In genomic region chr19:18460900-18461299, GRCh38 we compare ENCODE assay signal across 19 cellular contexts. TPM values are rescaled to one million over a fixed set of nuclear protein-coding genes. Genes with fewer than 3 reads are reported as not detected.
DNase-seq lines count a peak whose midpoint lies in the region; ATAC-seq, FAIRE-seq and TF ChIP-seq lines count a peak whose summit lies in the region.
"Had no signal": no experiment of that assay in that cellular context is flagged by ENCODE, and none has a peak within 500 bp of the region (broad histone marks: within the 10 kb centered on the region; RNA-seq: fewer than 3 reads in every experiment).

No MANE protein-coding gene starts in this region.

- TF ChIP-seq CTCF in liver (IDR thresholded peaks at IDR 0.05; ENCODE audit: low read depth, low read length, missing input control), result no peak
- no peak for TF ChIP-seq CTCF in HepG2 (CRISPR knock-in tag; IDR thresholded peaks at IDR 0.05)
- no peak for TF ChIP-seq CTCF in gastroesophageal sphincter (IDR thresholded peaks at IDR 0.05)
- no peak for TF ChIP-seq CTCF in gastrocnemius medialis (IDR thresholded peaks at IDR 0.05 in 4 of 5, conservative IDR thresholded peaks at IDR 0.05 in 1 of 5)

- H3K9me3 ChIP-seq in liver (ENCODE audit: control insufficient read depth in 4 of 4, low read length in 3 of 4) (no peaks in the 10 kb centered on the region), HepG2 (ENCODE audit: low read length) (no peaks in the 10 kb centered on the region), gastroesophageal sphincter (no peaks in the 10 kb centered on the region), gastrocnemius medialis (no peaks in the 10 kb centered on the region)

- H3K9ac ChIP-seq in liver (ENCODE audit: low read depth in 1 of 2, low read length in 2 of 2) (no peak overlapping the region), HepG2 (ENCODE audit: insufficient read depth, low read depth, low read length) (no peak overlapping the region)

- H3K27ac ChIP-seq in liver (ENCODE audit: low read depth in 1 of 2, low read length in 2 of 2), result peak overlapping the region; percentile 58 to 81
- no peak overlapping the region for H3K27ac ChIP-seq in HepG2 (ENCODE audit: extremely low read length, insufficient read depth, low read length)
- peak overlapping the region; percentile 45 to 99 (median 90) for H3K27ac ChIP-seq in gastroesophageal sphincter
- peak overlapping the region; percentile 89 to 96 (median 94) for H3K27ac ChIP-seq in gastrocnemius medialis
- H3K27ac ChIP-seq: WERI-Rb-1 had no signal

- no peak for DNase-seq in HepG2 (ENCODE audit: low spot score)
- DNase-seq in gastrocnemius medialis, result peak in 1 of 2 donors; percentile 82
- no peak for DNase-seq in CD1c-positive myeloid dendritic cell (ENCODE audit: extremely low spot score)
- no peak for DNase-seq in DMS153 (lab: John Stamatoyannopoulos, UW)
- DNase-seq in HCEC 1CT, result no peak
- DNase-seq: activated CD8-positive, alpha-beta T cell treated with anti-CD3 and anti-CD28 coated beads for 36 hours; activated naive CD8-positive, alpha-beta T cell treated with anti-CD3 and anti-CD28 coated beads, Interleukin-2, amount 50 U/mL, for 24 hours; head of caudate nucleus; MM.1S; naive thymus-derived CD4-positive, alpha-beta T cell; NCI-H1930; NCI-H69; stimulated activated CD4-positive, alpha-beta T cell treated with anti-CD3 and anti-CD28 coated beads, Interleukin-2, amount 100 ng/mL, for 24 hours; T-cell; WERI-Rb-1 had no signal

- no peak for TF ChIP-seq POLR2A in HepG2 (IDR thresholded peaks at IDR 0.05; ENCODE audit: insufficient read depth in 1 of 2, low read depth in 2 of 2, low read length in 2 of 2)
- TF ChIP-seq POLR2A in gastroesophageal sphincter (IDR thresholded peaks at IDR 0.05), result no peak
- no peak for TF ChIP-seq POLR2A in gastrocnemius medialis (IDR thresholded peaks at IDR 0.05)

- H3K36me3 ChIP-seq in liver (ENCODE audit: control insufficient read depth in 4 of 4, insufficient read depth in 3 of 4, low read depth in 1 of 4, low read length in 3 of 4) (peaks cover 4 to 43% (median 12%) of the 10 kb centered on the region in 4 donors), HepG2 (replicated peaks in 1 of 2; ENCODE audit: control insufficient read depth in 1 of 2, insufficient read depth in 2 of 2, low read length in 2 of 2) (peaks cover 27 to 71% of the 10 kb centered on the region in 2 experiments), gastroesophageal sphincter (peaks cover 0 to 42% of the 10 kb centered on the region in 2 donors), gastrocnemius medialis (peaks cover 0 to 8% of the 10 kb centered on the region in 2 donors)

- TF ChIP-seq EP300 in HepG2 (IDR thresholded peaks at IDR 0.05; ENCODE audit: low read depth in 2 of 2, low read length in 2 of 2) (no peak), HepG2 (CRISPR knock-in tag; IDR thresholded peaks at IDR 0.05; ENCODE audit: borderline replicate concordance) (no peak), gastroesophageal sphincter (IDR thresholded peaks at IDR 0.05) (no peak)

- in situ Hi-C loops in HepG2 (cut with HindIII; ENCODE audit: extremely low pct_ligation_motif_present, low pct_unique_long_range_greater_than_20kb) (no loop called here), gastrocnemius medialis (cut with MboI; ENCODE audit: low sequenced_read_pairs in 4 of 4) (loop anchor here in 3 of 4 donors (10.0 to 25.0 kb wide), 4 partner anchors 101 to 376 kb away; partner anchors contain the start of genes UBA52 (in 2 of the 3), UPF1 (in 2 of the 3), CRTC1 (in 1 of the 3) and KXD1 (in 1 of the 3))

- H4K20me1 ChIP-seq in HepG2 (ENCODE audit: insufficient read depth, low read length), result peaks cover 11% of the 10 kb centered on the region; the same call in 1 of the 2 replicates

- intact Hi-C loops in HepG2 (cut with micrococcal nuclease; ENCODE audit: unreplicated experiment), result no loop called here
- intact Hi-C loops in gastrocnemius medialis (cut with DNase I; ENCODE audit: low total_unique reads), result loop anchor here (5.0 kb wide), 2 partner anchors 111 to 216 kb away; partner anchors contain the start of gene UBA52

- TF ChIP-seq RAD21 in liver (IDR thresholded peaks at IDR 0.05) (no peak), HepG2 (CRISPR knock-in tag; IDR thresholded peaks at IDR 0.05) (no peak)

- H3K4me1 ChIP-seq in liver (ENCODE audit: control insufficient read depth in 4 of 4, insufficient read depth in 4 of 4, low read length in 3 of 4), result peaks cover 12 to 29% (median 24%) of the 10 kb centered on the region in 4 donors
- H3K4me1 ChIP-seq in HepG2 (ENCODE audit: insufficient read depth, low read length), result peaks cover 20% of the 10 kb centered on the region
- H3K4me1 ChIP-seq in gastroesophageal sphincter, result peaks cover 15 to 98% (median 51%) of the 10 kb centered on the region in 3 donors
- H3K4me1 ChIP-seq in gastrocnemius medialis, result peaks cover 82 to 86% of the 10 kb centered on the region in 2 donors

- no peak overlapping the region for H2AFZ ChIP-seq in HepG2 (ENCODE audit: low read length)

- CTCF ChIA-PET in HepG2 (lab: Yijun Ruan, JAX; ENCODE audit: low intra/inter-chr PET ratio, low total read pairs), result interaction anchor here (1.7 kb wide), 1 partner anchor 10 kb away, joined by 13 read pairs; no protein-coding TSS in a partner anchor

- BruUV-seq in HepG2 (replicated peaks; lab: Mats Ljungman, UMichigan), result no TSS peak

- H3K4me3 ChIP-seq in liver (ENCODE audit: low read depth in 1 of 3, low read length in 3 of 3), result no peak overlapping the region
- H3K4me3 ChIP-seq in HepG2 (replicated peaks in 1 of 3; ENCODE audit: insufficient read depth in 1 of 3, low read depth in 2 of 3, low read length in 3 of 3), result no peak overlapping the region
- no peak overlapping the region for H3K4me3 ChIP-seq in gastroesophageal sphincter
- no peak overlapping the region for H3K4me3 ChIP-seq in gastrocnemius medialis

- WGBS in liver, result 86% methylated on average over 12 of the region's 12 CpGs
- WGBS in HepG2 (ENCODE audit: low lambda C conversion rate), result no CpG with 5 or more reads among the region's 12 CpGs
- WGBS in gastroesophageal sphincter (ENCODE audit: low coverage in 1 of 2), 2 donors, result no CpG with 5 or more reads among the region's 12 CpGs

- H3K27me3 ChIP-seq in liver (ENCODE audit: control insufficient read depth in 4 of 4, insufficient read depth in 4 of 4, low read length in 3 of 4) (no peaks in the 10 kb centered on the region), HepG2 (ENCODE audit: control insufficient read depth in 1 of 2, insufficient read depth in 2 of 2, low read length in 2 of 2) (no peaks in the 10 kb centered on the region), gastroesophageal sphincter (no peaks in the 10 kb centered on the region), gastrocnemius medialis (no peaks in the 10 kb centered on the region)

- ATAC-seq in HepG2 (no peak), gastroesophageal sphincter (no peak), gastrocnemius medialis (peak in 1 of 2 donors; percentile 39), HG03342 (IDR thresholded peaks at IDR 0.05; ENCODE audit: unreplicated experiment) (no peak)
- ATAC-seq: activated CD8-positive, alpha-beta T cell treated with anti-CD3 and anti-CD28 coated beads for 36 hours; activated naive CD8-positive, alpha-beta T cell treated with anti-CD3 and anti-CD28 coated beads, Interleukin-2, amount 50 U/mL, for 24 hours; naive thymus-derived CD4-positive, alpha-beta T cell; Panc1 had no signal

- POLR2A ChIA-PET in HepG2 (lab: Yijun Ruan, JAX), result no interaction called here

- no peak for FAIRE-seq in HepG2 (lab: Jason Lieb, UNC)

- no peaks in the 10 kb centered on the region for H3K79me2 ChIP-seq in HepG2 (ENCODE audit: insufficient read depth, low read length)

- H3K4me2 ChIP-seq in HepG2 (ENCODE audit: low read depth, low read length), result no peak overlapping the region

RNA-seq across cellular contexts. Expression of gene ISYNA1, which starts 23.0 kb away (rescaled TPM):
- total RNA-seq in liver (10 to 100 TPM in 1 of 2 donors, 1 to 10 TPM in 1; 8.0 to 41.9 TPM), HepG2 (2016; rRNA removed; fragmentation: Illumina TruSeq; extraction: Trizol) (29.4 and 48.5 TPM in 2 replicates), gastroesophageal sphincter (10 to 100 TPM; 15.2 to 31.6 (median 19.8) TPM), gastrocnemius medialis (10 to 100 TPM in 1 of 4 donors, 1 to 10 TPM in 3; 5.1 to 29.1 (median 7.8) TPM)
- polyA plus RNA-seq in liver (10 to 100 TPM in 1 of 2 donors, 1 to 10 TPM in 1; 4.7 to 12.1 TPM), HepG2 (2011; rRNA removed) (29.6 and 36.5 TPM in 2 replicates)
- total RNA-seq in HepG2 (2016; cell fraction: cytosol; rRNA removed; fragmentation: Illumina TruSeq; extraction: Trizol; ENCODE audit: low read depth), result 8.4 and 10.1 TPM in 2 replicates
- total RNA-seq in HepG2 (2016; cell fraction: insoluble cytoplasmic fraction; rRNA removed; fragmentation: Illumina TruSeq; extraction: Trizol), result 29.3 and 46.4 TPM in 2 replicates
- 16.0 and 18.7 TPM in 2 replicates for total RNA-seq in HepG2 (2016; cell fraction: membrane; rRNA removed; fragmentation: Illumina TruSeq; extraction: Trizol)
- total RNA-seq in HepG2 (2016; cell fraction: nucleus; rRNA removed; fragmentation: Illumina TruSeq; extraction: Trizol), result 33.6 and 37.4 TPM in 2 replicates
- 14.0 and 25.3 TPM in 2 replicates for polyA plus RNA-seq in HepG2 (2011; cell fraction: cytosol; rRNA removed)
- polyA plus RNA-seq in HepG2 (2011; cell fraction: nucleus; rRNA removed), result 246 and 367 TPM in 2 replicates
- 32.5 and 49.8 TPM in 2 replicates for polyA plus RNA-seq in HepG2 (2012)
- polyA plus RNA-seq in HepG2 (2016; cell fraction: cytosol; fragmentation: Illumina TruSeq; extraction: Trizol; ENCODE audit: low read depth), result 16.0 and 16.5 TPM in 2 replicates
- 44.6 and 57.4 TPM in 2 replicates for polyA plus RNA-seq in HepG2 (2016; cell fraction: insoluble cytoplasmic fraction; fragmentation: Illumina TruSeq; extraction: Trizol; ENCODE audit: low read depth)
- 18.1 and 22.4 TPM in 2 replicates for polyA plus RNA-seq in HepG2 (2016; cell fraction: membrane; fragmentation: Illumina TruSeq; extraction: Trizol; ENCODE audit: low read depth)
- 103 and 119 TPM in 2 replicates for polyA plus RNA-seq in HepG2 (2016; cell fraction: nucleus; fragmentation: Illumina TruSeq; extraction: Trizol; ENCODE audit: insufficient read depth, low read depth)
- polyA minus RNA-seq in HepG2 (2011; rRNA and poly(A)+ RNA removed; ENCODE audit: low replicate concordance), result 1.3 and 50.2 TPM in 2 replicates
- polyA minus RNA-seq in HepG2 (2011; cell fraction: cytosol; rRNA and poly(A)+ RNA removed), result 20.4 and 29.0 TPM in 2 replicates
- polyA minus RNA-seq in HepG2 (2011; cell fraction: nucleus; rRNA and poly(A)+ RNA removed), result 13.3 and 14.3 TPM in 2 replicates

RNA-seq across cellular contexts. Expression of gene SSBP4, which starts 41.7 kb away (rescaled TPM):
- total RNA-seq in liver (10 to 100 TPM in 1 of 2 donors, 1 to 10 TPM in 1; 6.4 to 19.0 TPM), HepG2 (2016; rRNA removed; fragmentation: Illumina TruSeq; extraction: Trizol) (19.3 and 39.5 TPM in 2 replicates), gastroesophageal sphincter (10 to 100 TPM; 58.4 to 76.2 (median 61.3) TPM), gastrocnemius medialis (10 to 100 TPM; 24.7 to 65.2 (median 44.1) TPM)
- polyA plus RNA-seq in liver (10 to 100 TPM in 1 of 2 donors, 1 to 10 TPM in 1; 4.0 to 16.6 TPM), HepG2 (2011; rRNA removed) (20.8 and 33.4 TPM in 2 replicates)
- 95.2 and 104 TPM in 2 replicates for total RNA-seq in HepG2 (2016; cell fraction: cytosol; rRNA removed; fragmentation: Illumina TruSeq; extraction: Trizol; ENCODE audit: low read depth)
- total RNA-seq in HepG2 (2016; cell fraction: insoluble cytoplasmic fraction; rRNA removed; fragmentation: Illumina TruSeq; extraction: Trizol), result 14.4 and 39.0 TPM in 2 replicates
- 103 and 124 TPM in 2 replicates for total RNA-seq in HepG2 (2016; cell fraction: membrane; rRNA removed; fragmentation: Illumina TruSeq; extraction: Trizol)
- 26.9 and 35.1 TPM in 2 replicates for total RNA-seq in HepG2 (2016; cell fraction: nucleus; rRNA removed; fragmentation: Illumina TruSeq; extraction: Trizol)
- polyA plus RNA-seq in HepG2 (2011; cell fraction: cytosol; rRNA removed), result 11.6 and 28.6 TPM in 2 replicates
- 200 and 290 TPM in 2 replicates for polyA plus RNA-seq in HepG2 (2011; cell fraction: nucleus; rRNA removed)
- 18.2 and 31.6 TPM in 2 replicates for polyA plus RNA-seq in HepG2 (2012)
- polyA plus RNA-seq in HepG2 (2016; cell fraction: cytosol; fragmentation: Illumina TruSeq; extraction: Trizol; ENCODE audit: low read depth), result 133 and 147 TPM in 2 replicates
- 34.3 and 41.3 TPM in 2 replicates for polyA plus RNA-seq in HepG2 (2016; cell fraction: insoluble cytoplasmic fraction; fragmentation: Illumina TruSeq; extraction: Trizol; ENCODE audit: low read depth)
- 147 and 152 TPM in 2 replicates for polyA plus RNA-seq in HepG2 (2016; cell fraction: membrane; fragmentation: Illumina TruSeq; extraction: Trizol; ENCODE audit: low read depth)
- 117 and 122 TPM in 2 replicates for polyA plus RNA-seq in HepG2 (2016; cell fraction: nucleus; fragmentation: Illumina TruSeq; extraction: Trizol; ENCODE audit: insufficient read depth, low read depth)
- 10.3 and 12.3 TPM in 2 replicates for polyA minus RNA-seq in HepG2 (2011; rRNA and poly(A)+ RNA removed; ENCODE audit: low replicate concordance)
- polyA minus RNA-seq in HepG2 (2011; cell fraction: cytosol; rRNA and poly(A)+ RNA removed), result 12.0 and 13.9 TPM in 2 replicates
- polyA minus RNA-seq in HepG2 (2011; cell fraction: nucleus; rRNA and poly(A)+ RNA removed), result 20.1 and 21.6 TPM in 2 replicates
